In genomic region chr1:65441464-65441863, GRCh38 we compare ENCODE assay signal across 2 cellular contexts.
TF ChIP-seq lines count a peak whose summit lies in the region.

No MANE protein-coding gene starts in this region.

TF ChIP-seq in GM23338, 12 proteins besides CTCF, POLR2A, EP300 and RAD21:
- TF ChIP-seq EZH2 (IDR thresholded peaks at IDR 0.05; ENCODE audit: low read depth, unreplicated experiment) = no peak
- TF ChIP-seq REST (IDR thresholded peaks at IDR 0.05; ENCODE audit: unreplicated experiment) = no peak
- TF ChIP-seq ZNF462 (CRISPR knock-in tag; IDR thresholded peaks at IDR 0.05) = no peak
- TF ChIP-seq POLR2AphosphoS5 (IDR thresholded peaks at IDR 0.05; ENCODE audit: low read depth) = no peak
- no peak for TF ChIP-seq ZNF331 (CRISPR knock-in tag; IDR thresholded peaks at IDR 0.05; ENCODE audit: low read depth)
- no peak for TF ChIP-seq ETS1 (IDR thresholded peaks at IDR 0.05)

TF ChIP-seq in IMR-90, 13 proteins besides CTCF, POLR2A, EP300 and RAD21:
- TF ChIP-seq RFX5 (IDR thresholded peaks at IDR 0.05; ENCODE audit: low read depth, low read length) (no peak), FOS (IDR thresholded peaks at IDR 0.05; ENCODE audit: low read depth, low read length) (no peak), RCOR1 (IDR thresholded peaks at IDR 0.05; ENCODE audit: insufficient replicate concordance, low read length) (no peak), SMC3 (IDR thresholded peaks at IDR 0.05; ENCODE audit: low read depth, low read length) (no peak)
